Comparison of ENCODE assay signal across 1 cellular context in genomic region chr20:51373713-51374481, GRCh38.
A peak's percentile ranks its signal among the peaks of the same experiment; 100 is the strongest.
TF ChIP-seq lines count a peak whose summit lies in the region.

No MANE protein-coding gene starts in this region.

TF ChIP-seq in K562, 482 proteins besides CTCF, POLR2A, EP300 and RAD21 (continued from another document):
- TF ChIP-seq MITF (IDR thresholded peaks at IDR 0.05) (no peak), MYBL2 (IDR thresholded peaks at IDR 0.05; ENCODE audit: low read depth) (no peak), MYBL2 (CRISPR knock-in tag; IDR thresholded peaks at IDR 0.05; ENCODE audit: borderline replicate concordance) (no peak), SP2 (IDR thresholded peaks at IDR 0.05; ENCODE audit: extremely low read depth, low read depth, low read length, poor library complexity, severe bottlenecking) (no peak), ARID1B (IDR thresholded peaks at IDR 0.05) (peak; percentile 92), ZNF766 (CRISPR knock-in tag; conservative IDR thresholded peaks at IDR 0.05) (peak; percentile 66), ETV6 (IDR thresholded peaks at IDR 0.05; ENCODE audit: borderline replicate concordance in 1 of 2, low read depth in 2 of 2, low read length in 1 of 2) (0 out of 4 replicates have a peak, but pooled peaks of 1 of the 2 experiments have one; percentile 72), ETV6 (CRISPR knock-in tag; IDR thresholded peaks at IDR 0.05; ENCODE audit: borderline replicate concordance) (no peak), TSHZ1 (CRISPR knock-in tag; IDR thresholded peaks at IDR 0.05) (no peak), TCF7L2 (IDR thresholded peaks at IDR 0.05; ENCODE audit: low read depth, low read length) (no peak), SMAD4 (CRISPR knock-in tag; conservative IDR thresholded peaks at IDR 0.05) (0 out of 2 replicates have a peak, but pooled peaks have one; percentile 38), RHOXF2B (CRISPR knock-in tag; conservative IDR thresholded peaks at IDR 0.05) (no peak), ETV5 (CRISPR knock-in tag; IDR thresholded peaks at IDR 0.05; ENCODE audit: low read depth) (0 out of 2 replicates have a peak, but pooled peaks have one; percentile 49), CBFA2T2 (conservative IDR thresholded peaks at IDR 0.05) (peak; percentile 82), ZBTB2 (IDR thresholded peaks at IDR 0.05) (peak; percentile 32; the same call in 1 of the 2 replicates), L3MBTL2 (IDR thresholded peaks at IDR 0.05) (peak; percentile 29; the same call in 1 of the 2 replicates), MYNN (IDR thresholded peaks at IDR 0.05) (0 out of 2 replicates have a peak, but pooled peaks have one; percentile 21), MYNN (CRISPR knock-in tag; IDR thresholded peaks at IDR 0.05) (no peak), ATF4 (CRISPR knock-in tag; IDR thresholded peaks at IDR 0.05) (0 out of 2 replicates have a peak, but pooled peaks have one; percentile 26), CEBPB (tag; IDR thresholded peaks at IDR 0.05) (peak; percentile 70), FOXJ2 (tag; IDR thresholded peaks at IDR 0.05) (peak; percentile 59; the same call in 1 of the 2 replicates), CXXC5 (CRISPR knock-in tag; IDR thresholded peaks at IDR 0.05) (peak; percentile 39; the same call in 1 of the 2 replicates), HNRNPLL (IDR thresholded peaks at IDR 0.05; ENCODE audit: low read depth, low read length, poor library complexity, severe bottlenecking) (no peak), JUND (IDR thresholded peaks at IDR 0.05; ENCODE audit: borderline replicate concordance, low read depth, low read length) (peak; percentile 21; the same call in 1 of the 2 replicates), JUND (tag; IDR thresholded peaks at IDR 0.05; ENCODE audit: borderline replicate concordance, low read depth, low read length) (no peak; the same call in 2 of the 3 replicates), TRIM24 (IDR thresholded peaks at IDR 0.05) (peak in 1 of 2 experiments; percentile 62; a peak in 2 of 4 replicates), TCF3 (CRISPR knock-in tag; IDR thresholded peaks at IDR 0.05) (peak; percentile 92), STAT5A (IDR thresholded peaks at IDR 0.05; ENCODE audit: borderline replicate concordance, low read length) (peak; percentile 70; the same call in 1 of the 2 replicates), KDM1A (IDR thresholded peaks at IDR 0.05) (0 out of 4 replicates have a peak, but pooled peaks of 1 of the 2 experiments have one; percentile 19), SMARCC2 (IDR thresholded peaks at IDR 0.05; ENCODE audit: low read depth) (peak; percentile 61; the same call in 1 of the 2 replicates), PYGO2 (tag; IDR thresholded peaks at IDR 0.05) (peak; percentile 53; the same call in 1 of the 2 replicates), GATAD2B (IDR thresholded peaks at IDR 0.05; ENCODE audit: borderline replicate concordance) (peak; percentile 75; the same call in 1 of the 2 replicates), CBFA2T3 (IDR thresholded peaks at IDR 0.05) (peak; percentile 91), POLR2AphosphoS5 (IDR thresholded peaks at IDR 0.05; ENCODE audit: control insufficient read depth, insufficient read depth, low read depth, low read length) (peak; percentile 70), ETV1 (tag; conservative IDR thresholded peaks at IDR 0.05; ENCODE audit: low read depth) (peak; percentile 45; the same call in 1 of the 2 replicates), ZNF23 (CRISPR knock-in tag; IDR thresholded peaks at IDR 0.05) (no peak), TEAD4 (IDR thresholded peaks at IDR 0.05; ENCODE audit: low read length) (peak; percentile 91), TEAD4 (CRISPR knock-in tag; IDR thresholded peaks at IDR 0.05; ENCODE audit: borderline replicate concordance) (no peak), ZNF57 (CRISPR knock-in tag; IDR thresholded peaks at IDR 0.05) (no peak), DACH1 (IDR thresholded peaks at IDR 0.05; ENCODE audit: partially characterized antibody) (peak; percentile 6), RFX1 (IDR thresholded peaks at IDR 0.05) (peak; percentile 70), TBP (optimal IDR thresholded peaks at IDR 0.05; ENCODE audit: low read depth, low read length) (peak; percentile 13), MTA2 (IDR thresholded peaks at IDR 0.05; ENCODE audit: low read depth) (peak; percentile 76), TCFL5 (CRISPR knock-in tag; conservative IDR thresholded peaks at IDR 0.05) (no peak), DLX4 (CRISPR knock-in tag; IDR thresholded peaks at IDR 0.05) (no peak), PTTG1 (tag; IDR thresholded peaks at IDR 0.05; ENCODE audit: low read depth) (no peak), SOX6 (IDR thresholded peaks at IDR 0.05) (peak; percentile 86)
- TF ChIP-seq, protein P1, sequence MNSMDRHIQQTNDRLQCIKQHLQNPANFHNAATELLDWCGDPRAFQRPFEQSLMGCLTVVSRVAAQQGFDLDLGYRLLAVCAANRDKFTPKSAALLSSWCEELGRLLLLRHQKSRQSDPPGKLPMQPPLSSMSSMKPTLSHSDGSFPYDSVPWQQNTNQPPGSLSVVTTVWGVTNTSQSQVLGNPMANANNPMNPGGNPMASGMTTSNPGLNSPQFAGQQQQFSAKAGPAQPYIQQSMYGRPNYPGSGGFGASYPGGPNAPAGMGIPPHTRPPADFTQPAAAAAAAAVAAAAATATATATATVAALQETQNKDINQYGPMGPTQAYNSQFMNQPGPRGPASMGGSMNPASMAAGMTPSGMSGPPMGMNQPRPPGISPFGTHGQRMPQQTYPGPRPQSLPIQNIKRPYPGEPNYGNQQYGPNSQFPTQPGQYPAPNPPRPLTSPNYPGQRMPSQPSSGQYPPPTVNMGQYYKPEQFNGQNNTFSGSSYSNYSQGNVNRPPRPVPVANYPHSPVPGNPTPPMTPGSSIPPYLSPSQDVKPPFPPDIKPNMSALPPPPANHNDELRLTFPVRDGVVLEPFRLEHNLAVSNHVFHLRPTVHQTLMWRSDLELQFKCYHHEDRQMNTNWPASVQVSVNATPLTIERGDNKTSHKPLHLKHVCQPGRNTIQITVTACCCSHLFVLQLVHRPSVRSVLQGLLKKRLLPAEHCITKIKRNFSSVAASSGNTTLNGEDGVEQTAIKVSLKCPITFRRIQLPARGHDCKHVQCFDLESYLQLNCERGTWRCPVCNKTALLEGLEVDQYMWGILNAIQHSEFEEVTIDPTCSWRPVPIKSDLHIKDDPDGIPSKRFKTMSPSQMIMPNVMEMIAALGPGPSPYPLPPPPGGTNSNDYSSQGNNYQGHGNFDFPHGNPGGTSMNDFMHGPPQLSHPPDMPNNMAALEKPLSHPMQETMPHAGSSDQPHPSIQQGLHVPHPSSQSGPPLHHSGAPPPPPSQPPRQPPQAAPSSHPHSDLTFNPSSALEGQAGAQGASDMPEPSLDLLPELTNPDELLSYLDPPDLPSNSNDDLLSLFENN (IDR thresholded peaks at IDR 0.05; ENCODE audit: low read depth in 2 of 2, low read length in 2 of 2): peak in 1 of 2 experiments; percentile 67; a peak in 2 of 4 replicates
